In the genomic region with DNA sequence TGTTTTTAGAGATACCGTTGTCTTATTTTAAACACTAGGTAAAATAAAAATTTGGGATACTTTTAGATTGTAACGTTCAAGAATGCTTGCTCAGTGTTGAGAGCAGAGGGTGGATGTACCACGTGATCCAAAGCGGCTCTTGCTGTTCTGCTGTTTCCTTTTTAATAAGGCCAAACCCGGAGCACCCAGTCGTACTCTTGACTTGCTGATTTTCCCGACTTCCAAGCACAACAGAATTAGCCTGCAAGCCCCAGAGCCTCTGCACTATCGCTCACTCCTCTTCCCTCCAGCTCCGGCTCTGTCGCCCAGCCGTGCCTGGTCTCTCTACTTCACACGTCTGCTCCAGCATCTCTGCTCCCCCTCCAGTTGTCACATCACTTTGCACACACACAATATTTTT, we compare ENCODE assay signal across 2 cellular contexts.
A peak's percentile ranks its signal among the peaks of the same experiment; 100 is the strongest.
TF ChIP-seq lines count a peak whose summit lies in the region.

No MANE protein-coding gene starts in this region.

TF ChIP-seq in HepG2, 621 proteins besides CTCF, POLR2A, EP300 and RAD21:
- TF ChIP-seq, protein P1, sequence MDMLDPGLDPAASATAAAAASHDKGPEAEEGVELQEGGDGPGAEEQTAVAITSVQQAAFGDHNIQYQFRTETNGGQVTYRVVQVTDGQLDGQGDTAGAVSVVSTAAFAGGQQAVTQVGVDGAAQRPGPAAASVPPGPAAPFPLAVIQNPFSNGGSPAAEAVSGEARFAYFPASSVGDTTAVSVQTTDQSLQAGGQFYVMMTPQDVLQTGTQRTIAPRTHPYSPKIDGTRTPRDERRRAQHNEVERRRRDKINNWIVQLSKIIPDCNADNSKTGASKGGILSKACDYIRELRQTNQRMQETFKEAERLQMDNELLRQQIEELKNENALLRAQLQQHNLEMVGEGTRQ (IDR thresholded peaks at IDR 0.05; ENCODE audit: low read depth, low read length): peak; percentile 34; the same call in 1 of the 2 replicates
- TF ChIP-seq, protein P1 (CRISPR knock-in tag; IDR thresholded peaks at IDR 0.05; ENCODE audit: borderline replicate concordance): no peak
- TF ChIP-seq ZNF263 (CRISPR knock-in tag; IDR thresholded peaks at IDR 0.05): no peak
- peak; percentile 13; the same call in 1 of the 2 replicates for TF ChIP-seq RAD51 (IDR thresholded peaks at IDR 0.05; ENCODE audit: borderline replicate concordance)

TF ChIP-seq in K562, 482 proteins besides CTCF, POLR2A, EP300 and RAD21:
- TF ChIP-seq NR2C2 (CRISPR knock-in tag; IDR thresholded peaks at IDR 0.05) (no peak), NR2C2 (tag; IDR thresholded peaks at IDR 0.05) (no peak), SRSF1 (IDR thresholded peaks at IDR 0.05; ENCODE audit: low read depth, low read length) (no peak), MCM3 (IDR thresholded peaks at IDR 0.05) (no peak), ZNF551 (CRISPR knock-in tag; IDR thresholded peaks at IDR 0.05) (no peak), RAD51 (IDR thresholded peaks at IDR 0.05; ENCODE audit: borderline replicate concordance, low read depth) (peak; percentile 35; the same call in 1 of the 2 replicates), SLC30A9 (CRISPR knock-in tag; IDR thresholded peaks at IDR 0.05) (no peak), LARP7 (IDR thresholded peaks at IDR 0.05) (no peak), CSDE1 (IDR thresholded peaks at IDR 0.05) (no peak)
- TF ChIP-seq, protein P2, sequence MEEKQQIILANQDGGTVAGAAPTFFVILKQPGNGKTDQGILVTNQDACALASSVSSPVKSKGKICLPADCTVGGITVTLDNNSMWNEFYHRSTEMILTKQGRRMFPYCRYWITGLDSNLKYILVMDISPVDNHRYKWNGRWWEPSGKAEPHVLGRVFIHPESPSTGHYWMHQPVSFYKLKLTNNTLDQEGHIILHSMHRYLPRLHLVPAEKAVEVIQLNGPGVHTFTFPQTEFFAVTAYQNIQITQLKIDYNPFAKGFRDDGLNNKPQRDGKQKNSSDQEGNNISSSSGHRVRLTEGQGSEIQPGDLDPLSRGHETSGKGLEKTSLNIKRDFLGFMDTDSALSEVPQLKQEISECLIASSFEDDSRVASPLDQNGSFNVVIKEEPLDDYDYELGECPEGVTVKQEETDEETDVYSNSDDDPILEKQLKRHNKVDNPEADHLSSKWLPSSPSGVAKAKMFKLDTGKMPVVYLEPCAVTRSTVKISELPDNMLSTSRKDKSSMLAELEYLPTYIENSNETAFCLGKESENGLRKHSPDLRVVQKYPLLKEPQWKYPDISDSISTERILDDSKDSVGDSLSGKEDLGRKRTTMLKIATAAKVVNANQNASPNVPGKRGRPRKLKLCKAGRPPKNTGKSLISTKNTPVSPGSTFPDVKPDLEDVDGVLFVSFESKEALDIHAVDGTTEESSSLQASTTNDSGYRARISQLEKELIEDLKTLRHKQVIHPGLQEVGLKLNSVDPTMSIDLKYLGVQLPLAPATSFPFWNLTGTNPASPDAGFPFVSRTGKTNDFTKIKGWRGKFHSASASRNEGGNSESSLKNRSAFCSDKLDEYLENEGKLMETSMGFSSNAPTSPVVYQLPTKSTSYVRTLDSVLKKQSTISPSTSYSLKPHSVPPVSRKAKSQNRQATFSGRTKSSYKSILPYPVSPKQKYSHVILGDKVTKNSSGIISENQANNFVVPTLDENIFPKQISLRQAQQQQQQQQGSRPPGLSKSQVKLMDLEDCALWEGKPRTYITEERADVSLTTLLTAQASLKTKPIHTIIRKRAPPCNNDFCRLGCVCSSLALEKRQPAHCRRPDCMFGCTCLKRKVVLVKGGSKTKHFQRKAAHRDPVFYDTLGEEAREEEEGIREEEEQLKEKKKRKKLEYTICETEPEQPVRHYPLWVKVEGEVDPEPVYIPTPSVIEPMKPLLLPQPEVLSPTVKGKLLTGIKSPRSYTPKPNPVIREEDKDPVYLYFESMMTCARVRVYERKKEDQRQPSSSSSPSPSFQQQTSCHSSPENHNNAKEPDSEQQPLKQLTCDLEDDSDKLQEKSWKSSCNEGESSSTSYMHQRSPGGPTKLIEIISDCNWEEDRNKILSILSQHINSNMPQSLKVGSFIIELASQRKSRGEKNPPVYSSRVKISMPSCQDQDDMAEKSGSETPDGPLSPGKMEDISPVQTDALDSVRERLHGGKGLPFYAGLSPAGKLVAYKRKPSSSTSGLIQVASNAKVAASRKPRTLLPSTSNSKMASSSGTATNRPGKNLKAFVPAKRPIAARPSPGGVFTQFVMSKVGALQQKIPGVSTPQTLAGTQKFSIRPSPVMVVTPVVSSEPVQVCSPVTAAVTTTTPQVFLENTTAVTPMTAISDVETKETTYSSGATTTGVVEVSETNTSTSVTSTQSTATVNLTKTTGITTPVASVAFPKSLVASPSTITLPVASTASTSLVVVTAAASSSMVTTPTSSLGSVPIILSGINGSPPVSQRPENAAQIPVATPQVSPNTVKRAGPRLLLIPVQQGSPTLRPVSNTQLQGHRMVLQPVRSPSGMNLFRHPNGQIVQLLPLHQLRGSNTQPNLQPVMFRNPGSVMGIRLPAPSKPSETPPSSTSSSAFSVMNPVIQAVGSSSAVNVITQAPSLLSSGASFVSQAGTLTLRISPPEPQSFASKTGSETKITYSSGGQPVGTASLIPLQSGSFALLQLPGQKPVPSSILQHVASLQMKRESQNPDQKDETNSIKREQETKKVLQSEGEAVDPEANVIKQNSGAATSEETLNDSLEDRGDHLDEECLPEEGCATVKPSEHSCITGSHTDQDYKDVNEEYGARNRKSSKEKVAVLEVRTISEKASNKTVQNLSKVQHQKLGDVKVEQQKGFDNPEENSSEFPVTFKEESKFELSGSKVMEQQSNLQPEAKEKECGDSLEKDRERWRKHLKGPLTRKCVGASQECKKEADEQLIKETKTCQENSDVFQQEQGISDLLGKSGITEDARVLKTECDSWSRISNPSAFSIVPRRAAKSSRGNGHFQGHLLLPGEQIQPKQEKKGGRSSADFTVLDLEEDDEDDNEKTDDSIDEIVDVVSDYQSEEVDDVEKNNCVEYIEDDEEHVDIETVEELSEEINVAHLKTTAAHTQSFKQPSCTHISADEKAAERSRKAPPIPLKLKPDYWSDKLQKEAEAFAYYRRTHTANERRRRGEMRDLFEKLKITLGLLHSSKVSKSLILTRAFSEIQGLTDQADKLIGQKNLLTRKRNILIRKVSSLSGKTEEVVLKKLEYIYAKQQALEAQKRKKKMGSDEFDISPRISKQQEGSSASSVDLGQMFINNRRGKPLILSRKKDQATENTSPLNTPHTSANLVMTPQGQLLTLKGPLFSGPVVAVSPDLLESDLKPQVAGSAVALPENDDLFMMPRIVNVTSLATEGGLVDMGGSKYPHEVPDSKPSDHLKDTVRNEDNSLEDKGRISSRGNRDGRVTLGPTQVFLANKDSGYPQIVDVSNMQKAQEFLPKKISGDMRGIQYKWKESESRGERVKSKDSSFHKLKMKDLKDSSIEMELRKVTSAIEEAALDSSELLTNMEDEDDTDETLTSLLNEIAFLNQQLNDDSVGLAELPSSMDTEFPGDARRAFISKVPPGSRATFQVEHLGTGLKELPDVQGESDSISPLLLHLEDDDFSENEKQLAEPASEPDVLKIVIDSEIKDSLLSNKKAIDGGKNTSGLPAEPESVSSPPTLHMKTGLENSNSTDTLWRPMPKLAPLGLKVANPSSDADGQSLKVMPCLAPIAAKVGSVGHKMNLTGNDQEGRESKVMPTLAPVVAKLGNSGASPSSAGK (IDR thresholded peaks at IDR 0.05): no peak
- TF ChIP-seq, protein P3, sequence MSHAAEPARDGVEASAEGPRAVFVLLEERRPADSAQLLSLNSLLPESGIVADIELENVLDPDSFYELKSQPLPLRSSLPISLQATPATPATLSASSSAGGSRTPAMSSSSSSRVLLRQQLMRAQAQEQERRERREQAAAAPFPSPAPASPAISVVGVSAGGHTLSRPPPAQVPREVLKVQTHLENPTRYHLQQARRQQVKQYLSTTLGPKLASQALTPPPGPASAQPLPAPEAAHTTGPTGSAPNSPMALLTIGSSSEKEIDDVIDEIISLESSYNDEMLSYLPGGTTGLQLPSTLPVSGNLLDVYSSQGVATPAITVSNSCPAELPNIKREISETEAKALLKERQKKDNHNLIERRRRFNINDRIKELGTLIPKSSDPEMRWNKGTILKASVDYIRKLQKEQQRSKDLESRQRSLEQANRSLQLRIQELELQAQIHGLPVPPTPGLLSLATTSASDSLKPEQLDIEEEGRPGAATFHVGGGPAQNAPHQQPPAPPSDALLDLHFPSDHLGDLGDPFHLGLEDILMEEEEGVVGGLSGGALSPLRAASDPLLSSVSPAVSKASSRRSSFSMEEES (CRISPR knock-in tag; IDR thresholded peaks at IDR 0.05): peak; percentile 62
